In the genomic region with DNA sequence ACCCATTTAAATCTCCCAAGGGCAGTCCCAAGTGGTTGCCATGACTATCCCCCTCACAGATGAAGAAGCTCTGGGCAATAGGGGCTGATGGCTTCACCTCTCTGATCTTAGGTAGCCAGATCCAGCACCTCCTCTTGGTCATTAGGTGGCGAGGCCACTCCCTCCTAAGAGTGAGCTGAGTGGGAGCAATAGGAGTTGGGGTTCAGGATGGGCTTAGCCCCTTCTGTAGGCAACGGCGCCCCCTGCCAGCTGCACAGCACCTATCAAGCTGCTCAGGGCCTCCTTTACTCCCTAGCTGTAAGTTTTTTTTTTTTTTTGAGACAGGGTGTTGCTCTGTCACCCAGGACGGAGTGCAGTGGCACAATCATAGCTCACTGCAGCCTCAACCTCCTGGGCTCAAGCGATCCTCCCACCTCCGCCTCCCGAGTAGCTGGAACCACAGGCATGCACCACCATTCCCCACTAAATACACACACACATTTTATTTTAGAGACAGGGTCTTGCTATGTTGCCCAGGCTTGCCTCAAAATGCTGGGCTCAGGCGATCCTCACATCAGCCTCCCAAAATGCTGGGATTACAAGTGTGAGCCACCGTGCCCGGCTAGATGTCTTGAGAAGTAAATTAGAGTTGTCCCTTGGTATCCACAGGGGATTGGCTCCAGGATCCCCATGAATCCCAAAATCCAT, we compare ENCODE assay signal across 8 cellular contexts. TPM values are rescaled to one million over a fixed set of nuclear protein-coding genes. Genes with fewer than 3 reads are reported as not detected.
DNase-seq lines count a peak whose midpoint lies in the region; ATAC-seq and TF ChIP-seq lines count a peak whose summit lies in the region.

No MANE protein-coding gene starts in this region.

- peak overlapping the region; percentile 58 to 90 for H3K27ac ChIP-seq in lung (ENCODE audit: low read depth in 1 of 2, low read length in 1 of 2)

- no peak overlapping the region for H3K4me3 ChIP-seq in lung

- peaks cover 0 to 4% of the 10 kb centered on the region in 2 donors for H3K36me3 ChIP-seq in lung (ENCODE audit: control insufficient read depth in 2 of 2, insufficient read depth in 2 of 2, low read length in 2 of 2)

- peaks cover 33% of the 10 kb centered on the region for H3K4me1 Mint-ChIP-seq in activated naive CD8-positive, alpha-beta T cell treated with anti-CD3 and anti-CD28 coated beads, Interleukin-2, amount 10 ng/mL, durations not matched to agents 7 days and 5 days

- no peak for TF ChIP-seq CTCF in lung (IDR thresholded peaks at IDR 0.05; ENCODE audit: control extremely low read depth, extremely low read depth)

- WGBS in lung, 2 donors, result 81 to 86% methylated on average over 10 of the region's 10 CpGs

- DNase-seq in DMS114 treated with DMSO at 0.1 percent for 48 hours (lab: John Stamatoyannopoulos, UW; ENCODE audit: unreplicated experiment) (peak; percentile 16), KBM-7 (peak; percentile 38), lung (ENCODE audit: low spot score) (no peak), NCI-H774 (lab: John Stamatoyannopoulos, UW) (no peak), NOMO-1 treated with DMSO at 0.1 percent for 48 hours (lab: John Stamatoyannopoulos, UW; ENCODE audit: unreplicated experiment) (no peak), T-helper 9 cell (no peak)
- peak; percentile 69 for DNase-seq in activated naive CD8-positive, alpha-beta T cell treated with anti-CD3 and anti-CD28 coated beads, Interleukin-2, amount 10 ng/mL, durations not matched to agents 7 days and 5 days

- H3K27me3 Mint-ChIP-seq in activated naive CD8-positive, alpha-beta T cell treated with anti-CD3 and anti-CD28 coated beads, Interleukin-2, amount 10 ng/mL, durations not matched to agents 7 days and 5 days, result peaks cover 17% of the 10 kb centered on the region

- H3K27me3 ChIP-seq in lung (ENCODE audit: control insufficient read depth, insufficient read depth), result no peaks in the 10 kb centered on the region

- H3K36me3 Mint-ChIP-seq in activated naive CD8-positive, alpha-beta T cell treated with anti-CD3 and anti-CD28 coated beads, Interleukin-2, amount 10 ng/mL, durations not matched to agents 7 days and 5 days, result peaks cover 11% of the 10 kb centered on the region

- H3K4me1 ChIP-seq in lung (ENCODE audit: control insufficient read depth in 2 of 2, insufficient read depth in 2 of 2, low read length in 2 of 2), result peaks cover 0 to 27% of the 10 kb centered on the region in 2 donors

- H3K9me3 Mint-ChIP-seq in activated naive CD8-positive, alpha-beta T cell treated with anti-CD3 and anti-CD28 coated beads, Interleukin-2, amount 10 ng/mL, durations not matched to agents 7 days and 5 days, result no peaks in the 10 kb centered on the region

- H3K27ac Mint-ChIP-seq in activated naive CD8-positive, alpha-beta T cell treated with anti-CD3 and anti-CD28 coated beads, Interleukin-2, amount 10 ng/mL, durations not matched to agents 7 days and 5 days, result no peak overlapping the region

- H3K4me3 Mint-ChIP-seq in activated naive CD8-positive, alpha-beta T cell treated with anti-CD3 and anti-CD28 coated beads, Interleukin-2, amount 10 ng/mL, durations not matched to agents 7 days and 5 days, result no peak overlapping the region

- H3K9me3 ChIP-seq in lung (ENCODE audit: control insufficient read depth in 2 of 2, insufficient read depth in 1 of 2, low read length in 1 of 2), result no peaks in the 10 kb centered on the region

- POLR2A ChIA-PET in activated naive CD8-positive, alpha-beta T cell treated with anti-CD3 and anti-CD28 coated beads, Interleukin-2, amount 10 ng/mL, durations not matched to agents 7 days and 5 days (lab: Charles Lee), result interaction anchor here (0.6 to 0.9 kb wide), 4 partner anchors 16 to 99 kb away, joined by 3 read pairs; no protein-coding TSS in a partner anchor

- in situ Hi-C loops in KBM-7 (cut with MboI; ENCODE audit: low pct_unique_long_range_greater_than_20kb, low sequenced_read_pairs), result no loop called here

- ATAC-seq in activated naive CD8-positive, alpha-beta T cell treated with anti-CD3 and anti-CD28 coated beads, Interleukin-2, amount 10 ng/mL, durations not matched to agents 7 days and 5 days (ENCODE audit: low read depth), result peak; percentile 50
- ATAC-seq in lung (ENCODE audit: insufficient read depth, low FRiP score) (no peak), HG03354 (IDR thresholded peaks at IDR 0.05; ENCODE audit: poor library complexity, severe bottlenecking, unreplicated experiment) (no peak)

RNA-seq across cellular contexts. Expression of gene RRAD, which starts 3.5 kb away (rescaled TPM):
- under 1 TPM; 0.60 to 0.61 TPM for total RNA-seq in activated naive CD8-positive, alpha-beta T cell treated with anti-CD3 and anti-CD28 coated beads, Interleukin-2, amount 10 ng/mL, durations not matched to agents 7 days and 5 days
- 10 to 100 TPM; 35.4 to 36.0 TPM for total RNA-seq in lung
- 10 to 100 TPM; 31.8 to 42.3 TPM for polyA plus RNA-seq in lung

RNA-seq across cellular contexts. Expression of gene CIAO2B, which starts 5.4 kb away (rescaled TPM):
- 100 to 1,000 TPM in 1 of 2 experiments, 10 to 100 TPM in 1; 98.0 to 106 TPM for total RNA-seq in activated naive CD8-positive, alpha-beta T cell treated with anti-CD3 and anti-CD28 coated beads, Interleukin-2, amount 10 ng/mL, durations not matched to agents 7 days and 5 days
- total RNA-seq in lung, result 10 to 100 TPM; 48.8 to 79.7 TPM
- 100 to 1,000 TPM; 238 to 257 TPM for polyA plus RNA-seq in lung

RNA-seq across cellular contexts. Expression of gene CES2, which starts 6.5 kb away (rescaled TPM):
- 10 to 100 TPM; 45.4 to 46.4 TPM for total RNA-seq in activated naive CD8-positive, alpha-beta T cell treated with anti-CD3 and anti-CD28 coated beads, Interleukin-2, amount 10 ng/mL, durations not matched to agents 7 days and 5 days
- total RNA-seq in lung, result 10 to 100 TPM; 24.6 to 51.0 TPM
- polyA plus RNA-seq in lung, result 10 to 100 TPM; 26.0 to 26.3 TPM

RNA-seq across cellular contexts. Expression of gene CDH16, which starts 10.2 kb away (rescaled TPM):
- total RNA-seq in activated naive CD8-positive, alpha-beta T cell treated with anti-CD3 and anti-CD28 coated beads, Interleukin-2, amount 10 ng/mL, durations not matched to agents 7 days and 5 days, result not detected
- total RNA-seq in lung, result 1 to 10 TPM in 1 of 2 donors, under 1 TPM in 1; 0.64 to 1.7 TPM
- polyA plus RNA-seq in lung, result under 1 TPM in 1 of 2 donors, not detected in 1; 0.25 TPM

RNA-seq across cellular contexts. Expression of gene CES3, which starts 32.2 kb away (rescaled TPM):
- total RNA-seq in activated naive CD8-positive, alpha-beta T cell treated with anti-CD3 and anti-CD28 coated beads, Interleukin-2, amount 10 ng/mL, durations not matched to agents 7 days and 5 days, result 1 to 10 TPM; 4.8 to 8.3 TPM
- total RNA-seq in lung, result 1 to 10 TPM in 1 of 2 donors, under 1 TPM in 1; 0.57 to 2.6 TPM
- polyA plus RNA-seq in lung, result under 1 TPM; 0.85 to 0.96 TPM

Comparison
In these comparisons a context has a peak if more than half of its experiments do, and no peak if none do; other contexts are left out.
1. DNase-seq: peak in DMS114 treated with DMSO at 0.1 percent for 48 hours (single experiment), KBM-7 (single experiment) and activated naive CD8-positive, alpha-beta T cell treated with anti-CD3 and anti-CD28 coated beads, Interleukin-2, amount 10 ng/mL, durations not matched to agents 7 days and 5 days (single experiment); none in lung (single experiment), NCI-H774 (single experiment), NOMO-1 treated with DMSO at 0.1 percent for 48 hours (single experiment) and T-helper 9 cell (single experiment).
2. RNA of gene RRAD, which starts 3.5 kb away (total RNA-seq): 35.4 to 36.0 TPM in lung; 0.60 to 0.61 TPM in activated naive CD8-positive, alpha-beta T cell treated with anti-CD3 and anti-CD28 coated beads, Interleukin-2, amount 10 ng/mL, durations not matched to agents 7 days and 5 days; every median in the first group is over 10 times any median in the second.